10 cellular contexts compared by ENCODE assay signal in genomic region chr17:74442291-74442669, GRCh38. TPM values are rescaled to one million over a fixed set of nuclear protein-coding genes. Genes with fewer than 3 reads are reported as not detected.
DNase-seq lines count a peak whose midpoint lies in the region; ATAC-seq, FAIRE-seq and TF ChIP-seq lines count a peak whose summit lies in the region.
"Had no signal": no experiment of that assay in that cellular context is flagged by ENCODE, and none has a peak within 500 bp of the region (broad histone marks: within the 10 kb centered on the region; RNA-seq: fewer than 3 reads in every experiment).

No MANE protein-coding gene starts in this region.

- no peak for TF ChIP-seq POLR2A in GM12891 (IDR thresholded peaks at IDR 0.05; ENCODE audit: low read depth, low read length)

- H3K4me1 ChIP-seq in mucosa of rectum (ENCODE audit: control insufficient read depth in 2 of 2, insufficient read depth in 2 of 2, low read length in 2 of 2) (peaks cover 25 to 28% of the 10 kb centered on the region in 2 donors), thoracic aorta (ENCODE audit: control insufficient read depth in 1 of 2, low read depth in 2 of 2) (peaks cover 46 to 53% of the 10 kb centered on the region in 2 donors)

- H3K27me3 ChIP-seq in dorsolateral prefrontal cortex (no peaks in the 10 kb centered on the region), mucosa of rectum (ENCODE audit: control insufficient read depth in 2 of 2, insufficient read depth in 2 of 2, low read length in 2 of 2) (no peaks in the 10 kb centered on the region), thoracic aorta (replicated peaks; ENCODE audit: insufficient read depth) (no peaks in the 10 kb centered on the region)

- H3K36me3 ChIP-seq in mucosa of rectum (ENCODE audit: control insufficient read depth in 2 of 2, insufficient read depth in 2 of 2, low read length in 2 of 2) (peaks cover 10 to 13% of the 10 kb centered on the region in 2 donors), thoracic aorta (peaks cover 21% of the 10 kb centered on the region)
- H3K36me3 ChIP-seq: brain microvascular endothelial cell had no signal

- H3K9me3 ChIP-seq in mucosa of rectum (ENCODE audit: control insufficient read depth in 2 of 2, low read length in 2 of 2) (no peaks in the 10 kb centered on the region), thoracic aorta (no peaks in the 10 kb centered on the region)

- TF ChIP-seq CTCF in dorsolateral prefrontal cortex (IDR thresholded peaks at IDR 0.05 in 54 of 56, conservative IDR thresholded peaks at IDR 0.05 in 2 of 56; ENCODE audit: low read depth in 1 of 56, partially characterized antibody in 56 of 56) (no peak), thoracic aorta (IDR thresholded peaks at IDR 0.05) (no peak)

- H3K9ac ChIP-seq in mucosa of rectum (ENCODE audit: low read depth in 1 of 2, low read length in 2 of 2), result peak overlapping the region; percentile 52 to 81

- H3K4me3 ChIP-seq in dorsolateral prefrontal cortex (peak overlapping the region in 9 of 59 donors; percentile 0 to 45 (median 33)), mucosa of rectum (ENCODE audit: low read length in 2 of 2) (peak overlapping the region in 1 of 2 donors; percentile 37), thoracic aorta (peak overlapping the region; percentile 63)

- DNase-seq in dorsolateral prefrontal cortex, result no peak
- no peak for DNase-seq in thoracic aorta (ENCODE audit: low spot score)
- DNase-seq in NCI-H128 (lab: John Stamatoyannopoulos, UW; ENCODE audit: unreplicated experiment), result no peak
- no peak for DNase-seq in GM12891 (ENCODE audit: insufficient read length, low spot score)
- DNase-seq in effector CD4-positive, alpha-beta T cell, result no peak
- DNase-seq in central memory CD4-positive, alpha-beta T cell, result no peak
- DNase-seq: brain microvascular endothelial cell had no signal

- ATAC-seq in HG02981 (IDR thresholded peaks at IDR 0.05; ENCODE audit: unreplicated experiment) (peak; percentile 4), thoracic aorta (ENCODE audit: insufficient number of reproducible peaks, low FRiP score, low read depth) (no peak)

- intact Hi-C loops in dorsolateral prefrontal cortex (cut with DNase I), result no loop called here

- H3K27ac ChIP-seq in dorsolateral prefrontal cortex, result peak overlapping the region in 48 of 59 donors; percentile 6 to 97 (median 74)
- peak overlapping the region; percentile 99 for H3K27ac ChIP-seq in mucosa of rectum (ENCODE audit: low read depth in 2 of 2, low read length in 2 of 2)
- H3K27ac ChIP-seq in thoracic aorta, result peak overlapping the region; percentile 93 to 96
- H3K27ac ChIP-seq: brain microvascular endothelial cell had no signal

- FAIRE-seq in GM12891 (lab: Jason Lieb, UNC), result no peak
- FAIRE-seq: H54 had no signal

TF ChIP-seq in GM12891, 5 proteins besides CTCF, POLR2A, EP300 and RAD21:
- TF ChIP-seq TAF1 (IDR thresholded peaks at IDR 0.05; ENCODE audit: low read depth, low read length) (no peak), SPI1 (IDR thresholded peaks at IDR 0.05; ENCODE audit: low read depth, low read length) (no peak), PAX5 (IDR thresholded peaks at IDR 0.05; ENCODE audit: insufficient read depth, low read length, severe bottlenecking) (no peak), POLR2AphosphoS5 (IDR thresholded peaks at IDR 0.05; ENCODE audit: low read depth, low read length) (no peak), POU2F2 (IDR thresholded peaks at IDR 0.05; ENCODE audit: low read depth, low read length) (no peak)

RNA-seq across cellular contexts. Expression of gene GPRC5C, which starts 10.4 kb away (rescaled TPM):
- 10 to 100 TPM in 111 of 120 experiments, 1 to 10 TPM in 9; 5.4 to 38.5 (median 15.7) TPM for total RNA-seq in dorsolateral prefrontal cortex
- 10 to 100 TPM; 56.0 to 67.0 TPM for total RNA-seq in thoracic aorta
- 7.5 TPM for polyA plus RNA-seq in GM12891 (2012; ENCODE audit: low read depth, missing spikeins)

RNA-seq across cellular contexts. Expression of gene CD300A, which starts 24.2 kb away (rescaled TPM):
- total RNA-seq in dorsolateral prefrontal cortex (10 to 100 TPM in 17 of 120 experiments, 1 to 10 TPM in 103; 1.1 to 21.1 (median 5.5) TPM), thoracic aorta (1 to 10 TPM; 7.7 to 8.0 TPM)
- 40.2 TPM for polyA plus RNA-seq in GM12891 (2012; ENCODE audit: low read depth, missing spikeins)
